8 cellular contexts compared by ENCODE assay signal in genomic region chr12:65121049-65121955, GRCh38. TPM values are rescaled to one million over a fixed set of nuclear protein-coding genes. Genes with fewer than 3 reads are reported as not detected.
DNase-seq lines count a peak whose midpoint lies in the region; TF ChIP-seq lines count a peak whose summit lies in the region.

Gene WIF1 (minus strand): TSS chr12:65121305. CDS start chr12:65121191, 114 bp downstream.

- peaks cover 19% of the 10 kb centered on the region for H3K27me3 Mint-ChIP-seq in IgD-negative memory B cell

- no peak within 1 kb of the TSS for H3K27ac ChIP-seq in 22Rv1
- no peak within 1 kb of the TSS for H3K27ac ChIP-seq in parathyroid adenoma

- H3K36me3 ChIP-seq in parathyroid adenoma (ENCODE audit: control insufficient read depth, insufficient read depth, low read length), result no peaks in the 10 kb centered on the region

- TF ChIP-seq CTCF in 22Rv1 (IDR thresholded peaks at IDR 0.05) (peak; percentile 93), GM13977 (IDR thresholded peaks at IDR 0.05; ENCODE audit: extremely low read depth, insufficient read depth, missing control alignments) (peak; percentile 63), fibroblast of villous mesenchyme (IDR thresholded peaks at IDR 0.05; ENCODE audit: insufficient read depth, low read depth, low read length) (peak; percentile 25), parathyroid adenoma (IDR thresholded peaks at IDR 0.05) (no peak)

- no peaks in the 10 kb centered on the region for H3K4me1 ChIP-seq in parathyroid adenoma

- peak within 1 kb of the TSS; percentile 63 for H3K4me2 ChIP-seq in parathyroid adenoma (ENCODE audit: low read length)

- H3K4me3 ChIP-seq in fibroblast of villous mesenchyme (ENCODE audit: low read depth, low read length) (peak within 1 kb of the TSS; percentile 12), parathyroid adenoma (ENCODE audit: low read depth, low read length) (no peak within 1 kb of the TSS)

- H3K79me2 ChIP-seq in parathyroid adenoma, result no peaks in the 10 kb centered on the region

- peak within 1 kb of the TSS; percentile 57 for H2AFZ ChIP-seq in parathyroid adenoma

- in situ Hi-C loops in GM13977 (cut with MboI; ENCODE audit: low pct_unique_long_range_greater_than_20kb, low sequenced_read_pairs, unreplicated experiment), result loop anchor here (25.0 kb wide), 1 partner anchor 334 kb away; no protein-coding TSS in a partner anchor

- H3K36me3 Mint-ChIP-seq in IgD-negative memory B cell, result no peaks in the 10 kb centered on the region

- no peaks in the 10 kb centered on the region for H3K9me3 Mint-ChIP-seq in IgD-negative memory B cell

- H3K27me3 ChIP-seq in parathyroid adenoma (ENCODE audit: control insufficient read depth, insufficient read depth, low read length), result peaks cover 15% of the 10 kb centered on the region

- peak within 1 kb of the TSS in 3 of 4 donors; percentile 51 to 83 (median 67) for H3K4me3 Mint-ChIP-seq in IgD-negative memory B cell

- H3K9me3 ChIP-seq in parathyroid adenoma (ENCODE audit: control insufficient read depth, low read length), result no peaks in the 10 kb centered on the region

- DNase-seq in GM13977 (ENCODE audit: low spot score), result peak; percentile 37
- peak; percentile 27 for DNase-seq in activated CD8-positive, alpha-beta memory T cell treated with anti-CD3 and anti-CD28 coated beads, Interleukin-2, amount 50 U/mL, for 4 hours
- DNase-seq in fibroblast of villous mesenchyme (ENCODE audit: low read depth), result no peak
- no peak for DNase-seq in AML-193 (lab: John Stamatoyannopoulos, UW)
- DNase-seq in activated gamma-delta T cell treated with Interleukin-2 at 50 U/mL for 16 hours, result no peak

- peaks cover 3 to 9% (median 6%) of the 10 kb centered on the region in 3 donors for H3K4me1 Mint-ChIP-seq in IgD-negative memory B cell

- H3K9ac ChIP-seq in parathyroid adenoma, result no peak within 1 kb of the TSS

- H3K27ac Mint-ChIP-seq in IgD-negative memory B cell, result peak within 1 kb of the TSS in 1 of 3 donors; percentile 26

RNA-seq across cellular contexts. Expression of gene WIF1, which starts in this region (rescaled TPM):
- polyA plus RNA-seq in IgD-negative memory B cell, result not detected
- not detected in 2 replicates for total RNA-seq in fibroblast of villous mesenchyme

Comparison
In these comparisons a context has a peak if more than half of its experiments do, and no peak if none do; other contexts are left out.
1. DNase-seq: peak in GM13977 (single experiment) and activated CD8-positive, alpha-beta memory T cell treated with anti-CD3 and anti-CD28 coated beads, Interleukin-2, amount 50 U/mL, for 4 hours (single experiment); none in fibroblast of villous mesenchyme (single experiment), AML-193 (0 of 2) and activated gamma-delta T cell treated with Interleukin-2 at 50 U/mL for 16 hours (single experiment).